Comparison of ENCODE assay signal across 9 cellular contexts in genomic region chr2:189685540-189686229, GRCh38. TPM values are rescaled to one million over a fixed set of nuclear protein-coding genes. Genes with fewer than 3 reads are reported as not detected.
DNase-seq lines count a peak whose midpoint lies in the region; ATAC-seq and TF ChIP-seq lines count a peak whose summit lies in the region.
"Had no signal": no experiment of that assay in that cellular context is flagged by ENCODE, and none has a peak within 500 bp of the region (broad histone marks: within the 10 kb centered on the region; RNA-seq: fewer than 3 reads in every experiment).

No MANE protein-coding gene starts in this region.

- H3K36me3 Mint-ChIP-seq in activated CD8-positive, alpha-beta T cell treated with anti-CD3 and anti-CD28 coated beads, Interleukin-2, amount 10 ng/mL, durations not matched to agents 7 days and 5 days (ENCODE audit: low read depth) = no peaks in the 10 kb centered on the region
- H3K36me3 Mint-ChIP-seq in nephron progenitor cell (ENCODE audit: low read depth) (peaks cover 15% of the 10 kb centered on the region), type B pancreatic cell (no peaks in the 10 kb centered on the region)

- no peak overlapping the region for H3K4me3 Mint-ChIP-seq in activated CD8-positive, alpha-beta T cell treated with anti-CD3 and anti-CD28 coated beads, Interleukin-2, amount 10 ng/mL, durations not matched to agents 7 days and 5 days
- H3K4me3 Mint-ChIP-seq in nephron progenitor cell (no peak overlapping the region), type B pancreatic cell (no peak overlapping the region)
- H3K4me3 Mint-ChIP-seq: activated naive CD8-positive, alpha-beta T cell treated with anti-CD3 and anti-CD28 coated beads for 36 hours had no signal

- no peak for DNase-seq in activated CD8-positive, alpha-beta T cell treated with anti-CD3 and anti-CD28 coated beads, Interleukin-2, amount 10 ng/mL, durations not matched to agents 7 days and 5 days
- no peak for DNase-seq in nephron progenitor cell
- DNase-seq in type B pancreatic cell (ENCODE audit: extremely low spot score, unreplicated experiment) = no peak
- DNase-seq: activated naive CD8-positive, alpha-beta T cell treated with anti-CD3 and anti-CD28 coated beads for 36 hours had no signal

- peak; percentile 71 for ATAC-seq in GM18909 (IDR thresholded peaks at IDR 0.05; ENCODE audit: poor library complexity, unreplicated experiment)
- ATAC-seq in HG03159 (IDR thresholded peaks at IDR 0.05; ENCODE audit: unreplicated experiment) = peak; percentile 59
- ATAC-seq in activated CD8-positive, alpha-beta T cell treated with anti-CD3 and anti-CD28 coated beads, Interleukin-2, amount 10 ng/mL, durations not matched to agents 7 days and 5 days = peak; percentile 27
- no peak for ATAC-seq in HG03280 (IDR thresholded peaks at IDR 0.05; ENCODE audit: unreplicated experiment)
- ATAC-seq in HG03457 (IDR thresholded peaks at IDR 0.05; ENCODE audit: unreplicated experiment) = no peak
- ATAC-seq in HG03521 (IDR thresholded peaks at IDR 0.05; ENCODE audit: unreplicated experiment) = no peak

- POLR2A ChIA-PET in activated CD8-positive, alpha-beta T cell treated with anti-CD3 and anti-CD28 coated beads, Interleukin-2, amount 10 ng/mL, durations not matched to agents 7 days and 5 days (lab: Charles Lee) = no interaction called here

- no peaks in the 10 kb centered on the region for H3K9me3 Mint-ChIP-seq in activated CD8-positive, alpha-beta T cell treated with anti-CD3 and anti-CD28 coated beads, Interleukin-2, amount 10 ng/mL, durations not matched to agents 7 days and 5 days (ENCODE audit: insufficient read depth)
- no peaks in the 10 kb centered on the region for H3K9me3 Mint-ChIP-seq in nephron progenitor cell
- H3K9me3 Mint-ChIP-seq in type B pancreatic cell = no peaks in the 10 kb centered on the region

- H3K4me1 Mint-ChIP-seq in activated CD8-positive, alpha-beta T cell treated with anti-CD3 and anti-CD28 coated beads, Interleukin-2, amount 10 ng/mL, durations not matched to agents 7 days and 5 days (ENCODE audit: low read depth) = peaks cover 9% of the 10 kb centered on the region
- H3K4me1 Mint-ChIP-seq in nephron progenitor cell (peaks cover 4% of the 10 kb centered on the region), type B pancreatic cell (ENCODE audit: unreplicated experiment) (peaks cover 9% of the 10 kb centered on the region)

- TF ChIP-seq CTCF in nephron progenitor cell (IDR thresholded peaks at IDR 0.05) (no peak), type B pancreatic cell (conservative IDR thresholded peaks at IDR 0.05) (no peak)

- no peaks in the 10 kb centered on the region for H3K27me3 Mint-ChIP-seq in activated CD8-positive, alpha-beta T cell treated with anti-CD3 and anti-CD28 coated beads, Interleukin-2, amount 10 ng/mL, durations not matched to agents 7 days and 5 days (ENCODE audit: low read depth)
- no peaks in the 10 kb centered on the region for H3K27me3 Mint-ChIP-seq in nephron progenitor cell (ENCODE audit: low read depth, poor library complexity)
- H3K27me3 Mint-ChIP-seq in type B pancreatic cell = no peaks in the 10 kb centered on the region
- H3K27me3 Mint-ChIP-seq: activated naive CD8-positive, alpha-beta T cell treated with anti-CD3 and anti-CD28 coated beads for 36 hours had no signal

- CTCF ChIA-PET in activated CD8-positive, alpha-beta T cell treated with anti-CD3 and anti-CD28 coated beads, Interleukin-2, amount 10 ng/mL, durations not matched to agents 7 days and 5 days (lab: Charles Lee) = interaction anchor here (1.9 kb wide), 1 partner anchor 10 kb away, joined by 6 read pairs; no protein-coding TSS in a partner anchor

- H3K27ac Mint-ChIP-seq in activated CD8-positive, alpha-beta T cell treated with anti-CD3 and anti-CD28 coated beads, Interleukin-2, amount 10 ng/mL, durations not matched to agents 7 days and 5 days = peak overlapping the region; percentile 13
- peak overlapping the region; percentile 20 for H3K27ac Mint-ChIP-seq in nephron progenitor cell
- H3K27ac Mint-ChIP-seq in type B pancreatic cell = no peak overlapping the region
- H3K27ac Mint-ChIP-seq: activated naive CD8-positive, alpha-beta T cell treated with anti-CD3 and anti-CD28 coated beads for 36 hours had no signal

RNA-seq across cellular contexts. Expression of gene ANKAR, which starts 11.2 kb away (rescaled TPM):
- total RNA-seq in activated CD8-positive, alpha-beta T cell treated with anti-CD3 and anti-CD28 coated beads, Interleukin-2, amount 10 ng/mL, durations not matched to agents 7 days and 5 days = 1 to 10 TPM; 4.8 to 5.2 TPM
- 2.0 and 6.5 TPM in 2 replicates for total RNA-seq in type B pancreatic cell (ENCODE audit: low replicate concordance)

RNA-seq across cellular contexts. Expression of gene ASNSD1, which starts 24.4 kb away (rescaled TPM):
- total RNA-seq in activated CD8-positive, alpha-beta T cell treated with anti-CD3 and anti-CD28 coated beads, Interleukin-2, amount 10 ng/mL, durations not matched to agents 7 days and 5 days = 10 to 100 TPM; 36.9 to 39.4 TPM
- total RNA-seq in type B pancreatic cell (ENCODE audit: low replicate concordance) = 35.4 and 38.5 TPM in 2 replicates

Comparison
In these comparisons a context has a peak if more than half of its experiments do, and no peak if none do; other contexts are left out.
1. ATAC-seq: peak in GM18909 (single experiment), HG03159 (single experiment) and activated CD8-positive, alpha-beta T cell treated with anti-CD3 and anti-CD28 coated beads, Interleukin-2, amount 10 ng/mL, durations not matched to agents 7 days and 5 days (single experiment); none in HG03280 (single experiment), HG03457 (single experiment) and HG03521 (single experiment).